15 cellular contexts compared by ENCODE assay signal in the genomic region with DNA sequence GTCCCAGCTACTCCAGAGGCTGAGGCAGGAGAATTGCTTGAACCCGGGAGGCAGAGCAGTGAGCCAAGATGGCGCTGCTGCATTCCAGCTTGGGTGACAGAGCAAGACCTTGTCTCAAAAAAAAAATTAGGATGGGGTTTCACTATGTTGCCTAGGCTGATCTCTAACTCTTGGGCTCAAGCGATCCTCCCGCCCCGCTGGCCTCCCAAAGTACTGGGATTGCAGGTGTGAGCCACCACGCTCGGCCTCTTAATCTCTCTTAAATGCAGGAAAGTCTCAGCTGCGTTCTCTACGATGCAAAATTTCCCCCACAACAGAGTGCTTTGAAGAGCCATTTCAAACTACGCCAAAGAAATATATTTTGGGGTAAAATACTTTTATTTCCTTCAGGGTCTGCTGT. TPM values are rescaled to one million over a fixed set of nuclear protein-coding genes. Genes with fewer than 3 reads are reported as not detected.
DNase-seq lines count a peak whose midpoint lies in the region; ATAC-seq, FAIRE-seq and TF ChIP-seq lines count a peak whose summit lies in the region.
"Had no signal": no experiment of that assay in that cellular context is flagged by ENCODE, and none has a peak within 500 bp of the region (broad histone marks: within the 10 kb centered on the region; RNA-seq: fewer than 3 reads in every experiment).

No MANE protein-coding gene starts in this region.

- WGBS in HepG2 (ENCODE audit: low lambda C conversion rate), result 88% methylated on average over 10 of the region's 10 CpGs
- no CpG with 5 or more reads among the region's 10 CpGs for WGBS in neuronal stem cell (ENCODE audit: extremely low coverage in 2 of 2, insufficient read length in 2 of 2, insufficient replicate concordance in 1 of 2), 2 donors
- WGBS in endodermal cell (ENCODE audit: insufficient coverage in 1 of 2, insufficient read length in 1 of 2), 2 experiments, result 87 to 95% methylated on average over 10 of the region's 10 CpGs

- H2BK120ac ChIP-seq in neuronal stem cell (ENCODE audit: low read depth, low read length), result no peak overlapping the region

- H3K4me1 ChIP-seq in GM23338 (ENCODE audit: insufficient read depth) (peaks cover 8% of the 10 kb centered on the region), HepG2 (ENCODE audit: insufficient read depth, low read length) (peaks cover 98% of the 10 kb centered on the region), neuronal stem cell (ENCODE audit: control insufficient read depth in 2 of 2, insufficient read depth in 1 of 2, low read depth in 1 of 2, low read length in 2 of 2) (peaks cover 0 to 4% of the 10 kb centered on the region in 2 donors), uterus (no peaks in the 10 kb centered on the region), endodermal cell (ENCODE audit: control insufficient read depth, insufficient read depth, low read length) (peaks cover 4% of the 10 kb centered on the region)

- H3K27ac ChIP-seq in GM23338 (ENCODE audit: low read depth) (no peak overlapping the region), HepG2 (ENCODE audit: extremely low read length, insufficient read depth, low read length) (peak overlapping the region; percentile 98), neuronal stem cell (replicated peaks; ENCODE audit: low read length) (no peak overlapping the region), uterus (peak overlapping the region; percentile 76 to 82), endodermal cell (ENCODE audit: low read depth, low read length) (no peak overlapping the region)
- H3K27ac ChIP-seq: BLaER1, GM23248 had no signal

- intact Hi-C loops in HepG2 (cut with micrococcal nuclease; ENCODE audit: unreplicated experiment), result loop anchor here (2.0 kb wide), 1 partner anchor 80 kb away; no protein-coding TSS in a partner anchor
- intact Hi-C loops in uterus (cut with DNase I; ENCODE audit: low total_unique reads), result no loop called here

- H3K27me3 ChIP-seq in GM23338 (ENCODE audit: insufficient read depth) (no peaks in the 10 kb centered on the region), HepG2 (ENCODE audit: control insufficient read depth in 1 of 2, insufficient read depth in 2 of 2, low read length in 2 of 2) (no peaks in the 10 kb centered on the region), neuronal stem cell (ENCODE audit: control insufficient read depth in 3 of 3, insufficient read depth in 3 of 3, low read depth in 1 of 3, low read length in 3 of 3) (no peaks in the 10 kb centered on the region), uterus (no peaks in the 10 kb centered on the region), endodermal cell (ENCODE audit: control insufficient read depth, insufficient read depth, low read length, poor library complexity, severe bottlenecking) (no peaks in the 10 kb centered on the region)
- H3K27me3 ChIP-seq: BLaER1 had no signal

- TF ChIP-seq POLR2A in HepG2 (IDR thresholded peaks at IDR 0.05; ENCODE audit: insufficient read depth in 1 of 2, low read depth in 2 of 2, low read length in 2 of 2) (no peak), uterus (IDR thresholded peaks at IDR 0.05) (no peak)

- TF ChIP-seq EP300 in HepG2 (IDR thresholded peaks at IDR 0.05; ENCODE audit: low read depth in 2 of 2, low read length in 2 of 2), result no peak
- no peak for TF ChIP-seq EP300 in HepG2 (CRISPR knock-in tag; IDR thresholded peaks at IDR 0.05; ENCODE audit: borderline replicate concordance)

- H3K36me3 ChIP-seq in GM23338 (ENCODE audit: insufficient read depth) (no peaks in the 10 kb centered on the region), HepG2 (replicated peaks in 1 of 2; ENCODE audit: control insufficient read depth in 1 of 2, insufficient read depth in 2 of 2, low read length in 2 of 2) (no peaks in the 10 kb centered on the region), neuronal stem cell (replicated peaks in 1 of 2; ENCODE audit: control insufficient read depth in 2 of 2, insufficient read depth in 2 of 2, low read length in 2 of 2) (no peaks in the 10 kb centered on the region), uterus (no peaks in the 10 kb centered on the region), endodermal cell (ENCODE audit: control insufficient read depth, insufficient read depth, low read length) (no peaks in the 10 kb centered on the region)
- H3K36me3 ChIP-seq: BLaER1 had no signal

- BruUV-seq in HepG2 (replicated peaks; lab: Mats Ljungman, UMichigan), result no TSS peak

- TF ChIP-seq CTCF in GM23338 (conservative IDR thresholded peaks at IDR 0.05; ENCODE audit: low read depth in 2 of 2) (no peak), HepG2 (CRISPR knock-in tag; IDR thresholded peaks at IDR 0.05) (no peak), uterus (IDR thresholded peaks at IDR 0.05) (no peak), endodermal cell (conservative IDR thresholded peaks at IDR 0.05) (no peak)

- TF ChIP-seq RAD21 in HepG2 (CRISPR knock-in tag; IDR thresholded peaks at IDR 0.05), result no peak

- H3F3A ChIP-seq in GM23338 (replicated peaks; ENCODE audit: low read depth), result no peaks in the 10 kb centered on the region

- POLR2A ChIA-PET in HepG2 (lab: Yijun Ruan, JAX), result interaction anchor here (1.2 to 2.8 kb wide), 3 partner anchors 12 to 126 kb away, joined by 4 to 13 read pairs (median 8); partner anchors contain the start of gene LDHD
- POLR2A ChIA-PET in naive thymus-derived CD8-positive, alpha-beta T cell (lab: Charles Lee), result no interaction called here

- peak overlapping the region; percentile 86 for H3K9ac ChIP-seq in HepG2 (ENCODE audit: insufficient read depth, low read depth, low read length)
- no peak overlapping the region for H3K9ac ChIP-seq in neuronal stem cell (ENCODE audit: low read depth, low read length, poor library complexity)
- H3K9ac ChIP-seq in endodermal cell (ENCODE audit: extremely low read depth, low read length, poor library complexity, severe bottlenecking), result no peak overlapping the region
- H3K9ac ChIP-seq: BLaER1, GM23248 had no signal

- no peak overlapping the region for H3K14ac ChIP-seq in neuronal stem cell (ENCODE audit: low read length)

- H3K27ac Mint-ChIP-seq in GM23338 (0 out of 2 replicates have a peak overlapping the region, but pooled peaks have one; percentile 23), endodermal cell (no peak overlapping the region)
- H3K27ac Mint-ChIP-seq in naive thymus-derived CD8-positive, alpha-beta T cell, result no peak overlapping the region

- no peak overlapping the region for H3K4me2 ChIP-seq in GM23338
- H3K4me2 ChIP-seq in HepG2 (ENCODE audit: low read depth, low read length), result peak overlapping the region; percentile 98
- H3K4me2 ChIP-seq in neuronal stem cell (ENCODE audit: insufficient read depth, low read length, poor library complexity, severe bottlenecking), result no peak overlapping the region
- H3K4me2 ChIP-seq: BLaER1 had no signal

- ATAC-seq in GM23338 (no peak), HepG2 (no peak)
- no peak for ATAC-seq in naive thymus-derived CD8-positive, alpha-beta T cell

- H3K9me3 Mint-ChIP-seq in GM23338 (no peaks in the 10 kb centered on the region), endodermal cell (no peaks in the 10 kb centered on the region)
- H3K9me3 Mint-ChIP-seq in naive thymus-derived CD8-positive, alpha-beta T cell, result no peaks in the 10 kb centered on the region
- H3K9me3 Mint-ChIP-seq: CD8-positive, alpha-beta memory T cell; H9 had no signal

- no peak overlapping the region for H2AK5ac ChIP-seq in neuronal stem cell (ENCODE audit: low read depth, low read length)

- no peak overlapping the region for H4K91ac ChIP-seq in neuronal stem cell (ENCODE audit: low read depth, low read length, poor library complexity)

- no peak overlapping the region for H3K18ac ChIP-seq in neuronal stem cell (ENCODE audit: low read length)

- H3K4me3 Mint-ChIP-seq in GM23338, result no peak overlapping the region
- H3K4me3 Mint-ChIP-seq in naive thymus-derived CD8-positive, alpha-beta T cell, result no peak overlapping the region
- no peak overlapping the region for H3K4me3 Mint-ChIP-seq in endodermal cell
- H3K4me3 Mint-ChIP-seq: H9 had no signal

- no peaks in the 10 kb centered on the region for H3K9me2 ChIP-seq in GM23338 (ENCODE audit: insufficient read depth)

- H3K36me3 Mint-ChIP-seq in GM23338 (ENCODE audit: low read depth), result no peaks in the 10 kb centered on the region
- no peaks in the 10 kb centered on the region for H3K36me3 Mint-ChIP-seq in naive thymus-derived CD8-positive, alpha-beta T cell
- no peaks in the 10 kb centered on the region for H3K36me3 Mint-ChIP-seq in endodermal cell (ENCODE audit: low read depth)
- H3K36me3 Mint-ChIP-seq: CD8-positive, alpha-beta memory T cell had no signal

- H4K8ac ChIP-seq in neuronal stem cell (ENCODE audit: low read depth, low read length), result no peak overlapping the region

- H3K27me3 Mint-ChIP-seq in GM23338 (ENCODE audit: insufficient read depth, low read depth, poor library complexity), result peaks cover 7% of the 10 kb centered on the region
- H3K27me3 Mint-ChIP-seq in naive thymus-derived CD8-positive, alpha-beta T cell, result peaks cover 0 to 3% (median 0%) of the 10 kb centered on the region in 5 donors
- H3K27me3 Mint-ChIP-seq in endodermal cell (ENCODE audit: insufficient read depth), result no peaks in the 10 kb centered on the region

- no peak overlapping the region for H3K4ac ChIP-seq in neuronal stem cell (ENCODE audit: low read length)

- FAIRE-seq in HepG2 (lab: Jason Lieb, UNC), result no peak
- FAIRE-seq: GM18507 had no signal

- CTCF ChIA-PET in HepG2 (lab: Yijun Ruan, JAX; ENCODE audit: low intra/inter-chr PET ratio, low total read pairs), result no interaction called here

- in situ Hi-C loops in HepG2 (cut with HindIII; ENCODE audit: extremely low pct_ligation_motif_present, low pct_unique_long_range_greater_than_20kb), result loop anchor here (10.0 kb wide), 1 partner anchor 114 kb away; no protein-coding TSS in a partner anchor

- H4K20me1 ChIP-seq in GM23338 (replicated peaks; ENCODE audit: insufficient read depth) (no peaks in the 10 kb centered on the region), HepG2 (ENCODE audit: insufficient read depth, low read length) (no peaks in the 10 kb centered on the region)
- H4K20me1 ChIP-seq: BLaER1 had no signal

- no peak overlapping the region for H2BK15ac ChIP-seq in neuronal stem cell (ENCODE audit: low read length)

- H3K4me3 ChIP-seq in GM23338 (no peak overlapping the region), HepG2 (replicated peaks in 1 of 3; ENCODE audit: insufficient read depth in 1 of 3, low read depth in 2 of 3, low read length in 3 of 3) (peak overlapping the region in 2 of 3 experiments; percentile 19 to 27; a peak in 1 of 6 replicates), neuronal stem cell (ENCODE audit: low read length in 2 of 2) (no peak overlapping the region), uterus (no peak overlapping the region), endodermal cell (ENCODE audit: low read length) (no peak overlapping the region)
- H3K4me3 ChIP-seq: BLaER1, GM23248 had no signal

- H3K9me3 ChIP-seq in HepG2 (ENCODE audit: low read length) (no peaks in the 10 kb centered on the region), neuronal stem cell (replicated peaks in 1 of 2; ENCODE audit: control insufficient read depth in 2 of 2, insufficient read depth in 1 of 2, low read depth in 1 of 2, low read length in 2 of 2) (no peaks in the 10 kb centered on the region), uterus (no peaks in the 10 kb centered on the region), endodermal cell (ENCODE audit: control insufficient read depth, low read length) (no peaks in the 10 kb centered on the region)
- H3K9me3 ChIP-seq: BLaER1 had no signal

- peak overlapping the region; percentile 78; the same call in 1 of the 2 replicates for H2AFZ ChIP-seq in GM23338
- H2AFZ ChIP-seq in HepG2 (ENCODE audit: low read length), result no peak overlapping the region
- H2AFZ ChIP-seq in neuronal stem cell (ENCODE audit: low read length), result peak overlapping the region; percentile 91
- H2AFZ ChIP-seq: GM23248 had no signal

- H3K23ac ChIP-seq in neuronal stem cell (ENCODE audit: low read depth, low read length, poor library complexity), result no peak overlapping the region

- no peaks in the 10 kb centered on the region for H3K79me2 ChIP-seq in GM23338 (replicated peaks; ENCODE audit: insufficient read depth)
- H3K79me2 ChIP-seq in HepG2 (ENCODE audit: insufficient read depth, low read length), result no peaks in the 10 kb centered on the region

- no peaks in the 10 kb centered on the region for H3K79me1 ChIP-seq in neuronal stem cell (ENCODE audit: low read depth, low read length)

- H2BK5ac ChIP-seq in neuronal stem cell (ENCODE audit: low read length), result no peak overlapping the region

- H2BK12ac ChIP-seq in neuronal stem cell (ENCODE audit: low read length), result no peak overlapping the region

- H3K4me1 Mint-ChIP-seq in GM23338, result peaks cover 16% of the 10 kb centered on the region
- H3K4me1 Mint-ChIP-seq in naive thymus-derived CD8-positive, alpha-beta T cell, result no peaks in the 10 kb centered on the region
- peaks cover 10% of the 10 kb centered on the region for H3K4me1 Mint-ChIP-seq in endodermal cell
- H3K4me1 Mint-ChIP-seq: CD8-positive, alpha-beta memory T cell had no signal

- DNase-seq in GM23338 (ENCODE audit: low spot score) (no peak), HepG2 (ENCODE audit: low spot score) (no peak), neuronal stem cell (ENCODE audit: low spot score) (no peak), uterus (no peak), H4 (ENCODE audit: low spot score) (no peak), endodermal cell (no peak)
- no peak for DNase-seq in naive thymus-derived CD8-positive, alpha-beta T cell
- DNase-seq: 8988T; AML-193; CD8-positive, alpha-beta memory T cell; DMS 273 treated with DMSO at 0.1 percent for 48 hours; GM23248; H9 had no signal

RNA-seq across cellular contexts. Expression of gene WDR59, which starts 5.9 kb away (rescaled TPM):
- total RNA-seq in GM23338 (2014; rRNA removed; shearing (Covaris generic)), result 46.9 and 54.5 TPM in 2 replicates
- 38.7 and 44.5 TPM in 2 replicates for polyA plus RNA-seq in GM23338 (2016; fragmentation: Nextera tagmentation; extraction: Ambion mirVana)
- 59.6 and 65.2 TPM in 2 replicates for total RNA-seq in HepG2 (2016; rRNA removed; fragmentation: Illumina TruSeq; extraction: Trizol)
- total RNA-seq in HepG2 (2016; cell fraction: cytosol; rRNA removed; fragmentation: Illumina TruSeq; extraction: Trizol; ENCODE audit: low read depth), result 39.7 and 43.0 TPM in 2 replicates
- total RNA-seq in HepG2 (2016; cell fraction: insoluble cytoplasmic fraction; rRNA removed; fragmentation: Illumina TruSeq; extraction: Trizol), result 53.3 and 75.1 TPM in 2 replicates
- total RNA-seq in HepG2 (2016; cell fraction: membrane; rRNA removed; fragmentation: Illumina TruSeq; extraction: Trizol), result 30.0 and 33.1 TPM in 2 replicates
- total RNA-seq in HepG2 (2016; cell fraction: nucleus; rRNA removed; fragmentation: Illumina TruSeq; extraction: Trizol), result 99.3 and 116 TPM in 2 replicates
- 305 and 306 TPM in 2 replicates for polyA plus RNA-seq in HepG2 (2011; rRNA removed)
- polyA plus RNA-seq in HepG2 (2011; cell fraction: cytosol; rRNA removed), result 138 and 145 TPM in 2 replicates
- polyA plus RNA-seq in HepG2 (2011; cell fraction: nucleus; rRNA removed), result 679 and 865 TPM in 2 replicates
- polyA plus RNA-seq in HepG2 (2012), result 137 and 153 TPM in 2 replicates
- polyA plus RNA-seq in HepG2 (2016; cell fraction: cytosol; fragmentation: Illumina TruSeq; extraction: Trizol; ENCODE audit: low read depth), result 19.6 and 23.0 TPM in 2 replicates
- 81.5 and 84.5 TPM in 2 replicates for polyA plus RNA-seq in HepG2 (2016; cell fraction: insoluble cytoplasmic fraction; fragmentation: Illumina TruSeq; extraction: Trizol; ENCODE audit: low read depth)
- polyA plus RNA-seq in HepG2 (2016; cell fraction: membrane; fragmentation: Illumina TruSeq; extraction: Trizol; ENCODE audit: low read depth), result 29.2 and 35.3 TPM in 2 replicates
- polyA plus RNA-seq in HepG2 (2016; cell fraction: nucleus; fragmentation: Illumina TruSeq; extraction: Trizol; ENCODE audit: insufficient read depth, low read depth), result 510 and 518 TPM in 2 replicates
- 88.4 and 308 TPM in 2 replicates for polyA minus RNA-seq in HepG2 (2011; rRNA and poly(A)+ RNA removed; ENCODE audit: low replicate concordance)
- 73.9 and 99.1 TPM in 2 replicates for polyA minus RNA-seq in HepG2 (2011; cell fraction: cytosol; rRNA and poly(A)+ RNA removed)
- polyA minus RNA-seq in HepG2 (2011; cell fraction: nucleus; rRNA and poly(A)+ RNA removed), result 316 and 324 TPM in 2 replicates
- 38.8 TPM for polyA plus RNA-seq in neuronal stem cell (2013, experiment 1 of 2)
- polyA plus RNA-seq in neuronal stem cell (2013, experiment 2 of 2), result 36.4 TPM
- 100 to 1,000 TPM in 1 of 4 donors, 10 to 100 TPM in 3; 37.1 to 103 (median 65.0) TPM for total RNA-seq in uterus
- 100 to 1,000 TPM; 125 to 130 TPM for total RNA-seq in naive thymus-derived CD8-positive, alpha-beta T cell
- 10 to 100 TPM in 1 of 3 donors, 1 to 10 TPM in 2; 6.9 to 12.9 (median 9.7) TPM for polyA plus RNA-seq in naive thymus-derived CD8-positive, alpha-beta T cell
- 6.5 and 21.7 TPM in 2 replicates for total RNA-seq in H4 (2014; rRNA removed; shearing (Covaris generic))
- total RNA-seq in endodermal cell, result 100 to 1,000 TPM; 105 to 110 TPM
- polyA plus RNA-seq in endodermal cell (2013, experiment 1 of 2), result 61.5 TPM
- polyA plus RNA-seq in endodermal cell (2013, experiment 2 of 2), result 53.0 TPM

RNA-seq across cellular contexts. Expression of gene ZNRF1, which starts 8.0 kb away (rescaled TPM):
- total RNA-seq in GM23338 (2014; rRNA removed; shearing (Covaris generic)), result 42.1 and 52.9 TPM in 2 replicates
- 22.4 and 31.9 TPM in 2 replicates for polyA plus RNA-seq in GM23338 (2016; fragmentation: Nextera tagmentation; extraction: Ambion mirVana)
- 32.3 and 43.9 TPM in 2 replicates for total RNA-seq in HepG2 (2016; rRNA removed; fragmentation: Illumina TruSeq; extraction: Trizol)
- 46.2 and 52.2 TPM in 2 replicates for total RNA-seq in HepG2 (2016; cell fraction: cytosol; rRNA removed; fragmentation: Illumina TruSeq; extraction: Trizol; ENCODE audit: low read depth)
- 26.3 and 43.8 TPM in 2 replicates for total RNA-seq in HepG2 (2016; cell fraction: insoluble cytoplasmic fraction; rRNA removed; fragmentation: Illumina TruSeq; extraction: Trizol)
- 73.9 and 84.0 TPM in 2 replicates for total RNA-seq in HepG2 (2016; cell fraction: membrane; rRNA removed; fragmentation: Illumina TruSeq; extraction: Trizol)
- total RNA-seq in HepG2 (2016; cell fraction: nucleus; rRNA removed; fragmentation: Illumina TruSeq; extraction: Trizol), result 34.9 and 38.5 TPM in 2 replicates
- polyA plus RNA-seq in HepG2 (2011; rRNA removed), result 57.8 and 58.7 TPM in 2 replicates
- polyA plus RNA-seq in HepG2 (2011; cell fraction: cytosol; rRNA removed), result 49.3 and 50.7 TPM in 2 replicates
- polyA plus RNA-seq in HepG2 (2011; cell fraction: nucleus; rRNA removed), result 53.8 and 60.6 TPM in 2 replicates
- polyA plus RNA-seq in HepG2 (2012), result 60.3 and 61.1 TPM in 2 replicates
- polyA plus RNA-seq in HepG2 (2016; cell fraction: cytosol; fragmentation: Illumina TruSeq; extraction: Trizol; ENCODE audit: low read depth), result 58.2 and 74.1 TPM in 2 replicates
- polyA plus RNA-seq in HepG2 (2016; cell fraction: insoluble cytoplasmic fraction; fragmentation: Illumina TruSeq; extraction: Trizol; ENCODE audit: low read depth), result 57.0 and 68.2 TPM in 2 replicates
- polyA plus RNA-seq in HepG2 (2016; cell fraction: membrane; fragmentation: Illumina TruSeq; extraction: Trizol; ENCODE audit: low read depth), result 93.8 and 103 TPM in 2 replicates
- polyA plus RNA-seq in HepG2 (2016; cell fraction: nucleus; fragmentation: Illumina TruSeq; extraction: Trizol; ENCODE audit: insufficient read depth, low read depth), result 95.3 and 97.7 TPM in 2 replicates
- polyA minus RNA-seq in HepG2 (2011; rRNA and poly(A)+ RNA removed; ENCODE audit: low replicate concordance), result 21.3 and 56.1 TPM in 2 replicates
- polyA minus RNA-seq in HepG2 (2011; cell fraction: cytosol; rRNA and poly(A)+ RNA removed), result 36.5 and 37.9 TPM in 2 replicates
- 56.4 and 57.4 TPM in 2 replicates for polyA minus RNA-seq in HepG2 (2011; cell fraction: nucleus; rRNA and poly(A)+ RNA removed)
- polyA plus RNA-seq in neuronal stem cell (2013, experiment 1 of 2), result 48.3 TPM
- polyA plus RNA-seq in neuronal stem cell (2013, experiment 2 of 2), result 49.3 TPM
- 10 to 100 TPM; 14.1 to 37.4 (median 19.4) TPM for total RNA-seq in uterus
- 1 to 10 TPM; 1.3 to 1.5 TPM for total RNA-seq in naive thymus-derived CD8-positive, alpha-beta T cell
- polyA plus RNA-seq in naive thymus-derived CD8-positive, alpha-beta T cell, result 1 to 10 TPM in 2 of 3 donors, under 1 TPM in 1; 0.73 to 1.3 (median 1.3) TPM
- 3.8 and 5.1 TPM in 2 replicates for total RNA-seq in H4 (2014; rRNA removed; shearing (Covaris generic))
- total RNA-seq in endodermal cell, result 10 to 100 TPM; 44.9 to 46.1 TPM
- 35.0 TPM for polyA plus RNA-seq in endodermal cell (2013, experiment 1 of 2)
- 35.1 TPM for polyA plus RNA-seq in endodermal cell (2013, experiment 2 of 2)

Comparison
In these comparisons a context has a peak if more than half of its experiments do, and no peak if none do; other contexts are left out.
1. H3K27ac ChIP-seq: peak in HepG2 (single experiment) and uterus (2 of 2); none in GM23338 (single experiment), neuronal stem cell (single experiment) and endodermal cell (single experiment).
2. H3K4me3 ChIP-seq: peak in HepG2 (2 of 3); none in GM23338 (single experiment), neuronal stem cell (0 of 2), uterus (0 of 2) and endodermal cell (single experiment).